Comparison of ENCODE assay signal across 8 cellular contexts in genomic region chr12:22046968-22047390, GRCh38. TPM values are rescaled to one million over a fixed set of nuclear protein-coding genes. Genes with fewer than 3 reads are reported as not detected.
DNase-seq lines count a peak whose midpoint lies in the region; ATAC-seq and TF ChIP-seq lines count a peak whose summit lies in the region.

No MANE protein-coding gene starts in this region.

- H3K36me3 ChIP-seq in BJ (ENCODE audit: control insufficient read depth, insufficient read depth, low read length) (no peaks in the 10 kb centered on the region), mucosa of descending colon (ENCODE audit: low read depth) (no peaks in the 10 kb centered on the region)

- POLR2A ChIA-PET in BJ (lab: Charles Lee), result no interaction called here
- POLR2A ChIA-PET in MCF 10A (lab: Yijun Ruan, JAX), result interaction anchor here (0.6 to 3.0 kb wide), 16 partner anchors 9 to 588 kb away, joined by 3 to 23 read pairs (median 4); no protein-coding TSS in a partner anchor

- H3K9me3 Mint-ChIP-seq in MCF 10A (ENCODE audit: unreplicated experiment), result no peaks in the 10 kb centered on the region

- CTCF ChIA-PET in BJ (lab: Yijun Ruan, JAX) (interaction anchor here (1.1 kb wide), 1 partner anchor 55 kb away, joined by 3 read pairs; no protein-coding TSS in a partner anchor), MCF 10A (lab: Yijun Ruan, JAX) (interaction anchor here (0.6 kb wide), 1 partner anchor 873 kb away, joined by 4 read pairs; no protein-coding TSS in a partner anchor)

- TF ChIP-seq CTCF in BJ (IDR thresholded peaks at IDR 0.05; ENCODE audit: insufficient read depth, low read depth, low read length) (no peak), HL-60 (IDR thresholded peaks at IDR 0.05; ENCODE audit: insufficient read depth, low read length) (no peak), MCF 10A (IDR thresholded peaks at IDR 0.05; ENCODE audit: unreplicated experiment) (no peak), mucosa of descending colon (IDR thresholded peaks at IDR 0.05) (no peak)

- BruUV-seq in MCF 10A (replicated peaks; lab: Mats Ljungman, UMichigan), result no TSS peak

- H3K36me3 Mint-ChIP-seq in MCF 10A (ENCODE audit: insufficient read depth, unreplicated experiment), result peaks cover 10% of the 10 kb centered on the region

- peak overlapping the region; percentile 79 for H3K27ac ChIP-seq in HL-60 (replicated peaks)

- peak; percentile 4 for ATAC-seq in mucosa of descending colon
- ATAC-seq in HG03442 (IDR thresholded peaks at IDR 0.05; ENCODE audit: unreplicated experiment), result no peak

- peaks cover 61% of the 10 kb centered on the region for H3K4me1 ChIP-seq in mucosa of descending colon (ENCODE audit: low read depth)

- H3K4me3 Mint-ChIP-seq in MCF 10A (ENCODE audit: unreplicated experiment), result peak overlapping the region; percentile 86

- H3K27ac Mint-ChIP-seq in MCF 10A (ENCODE audit: low read depth, unreplicated experiment), result peak overlapping the region; percentile 66

- H3K4me1 Mint-ChIP-seq in MCF 10A (ENCODE audit: insufficient read depth, unreplicated experiment), result peaks cover 37% of the 10 kb centered on the region

- intact Hi-C loops in MCF 10A (cut with micrococcal nuclease), result no loop called here
- intact Hi-C loops in mucosa of descending colon (cut with DNase I, micrococcal nuclease), result no loop called here

- no peaks in the 10 kb centered on the region for H3K9me3 ChIP-seq in mucosa of descending colon

- no peaks in the 10 kb centered on the region for H3K27me3 Mint-ChIP-seq in MCF 10A (ENCODE audit: insufficient read depth, unreplicated experiment)

- DNase-seq in BJ (ENCODE audit: low read depth) (no peak), HL-60 (ENCODE audit: low read depth in 1 of 2, low spot score in 1 of 2) (no peak), MCF 10A (ENCODE audit: unreplicated experiment) (no peak), mucosa of descending colon (no peak), HT-29 (ENCODE audit: low spot score) (no peak), NCI-H2107 treated with DMSO at 0.1 percent for 48 hours (lab: John Stamatoyannopoulos, UW; ENCODE audit: unreplicated experiment) (no peak), cerebellar nuclear complex (lab: John Stamatoyannopoulos, UW) (no peak)

- H3K4me3 ChIP-seq in BJ (ENCODE audit: low read depth, low read length) (peak overlapping the region; percentile 99), HL-60 (replicated peaks; ENCODE audit: insufficient read depth, low read length) (peak overlapping the region; percentile 97), mucosa of descending colon (peak overlapping the region; percentile 99)

- H3K27me3 ChIP-seq in BJ (ENCODE audit: control insufficient read depth, insufficient read depth, low read length) (no peaks in the 10 kb centered on the region; the same call in 1 of the 2 replicates), HL-60 (ENCODE audit: insufficient read depth, poor library complexity, severe bottlenecking) (no peaks in the 10 kb centered on the region)

RNA-seq across cellular contexts. Expression of gene CMAS, which starts 1.0 kb away (rescaled TPM):
- polyA plus RNA-seq in BJ (2011; rRNA removed), result 7.2 and 17.1 TPM in 2 replicates
- polyA minus RNA-seq in BJ (2011; rRNA and poly(A)+ RNA removed), result 2.0 and 2.1 TPM in 2 replicates
- total RNA-seq in MCF 10A (2022), result 41.5 and 45.8 TPM in 2 replicates
- 100 to 1,000 TPM in 2 of 3 donors, 10 to 100 TPM in 1; 70.1 to 139 (median 121) TPM for total RNA-seq in mucosa of descending colon
- 26.0 and 27.2 TPM in 2 replicates for total RNA-seq in HT-29 (2014; rRNA removed; shearing (Covaris generic))
